In genomic region chr6:142387997-142388815, GRCh38 we compare ENCODE assay signal across 1 cellular context.
A peak's percentile ranks its signal among the peaks of the same experiment; 100 is the strongest.
TF ChIP-seq lines count a peak whose summit lies in the region.

No MANE protein-coding gene starts in this region.

TF ChIP-seq in HepG2, 621 proteins besides CTCF, POLR2A, EP300 and RAD21 (continued from another document):
- TF ChIP-seq AHDC1 (CRISPR knock-in tag; IDR thresholded peaks at IDR 0.05; ENCODE audit: borderline replicate concordance) (no peak), HMGXB4 (CRISPR knock-in tag; IDR thresholded peaks at IDR 0.05; ENCODE audit: borderline replicate concordance in 1 of 2, low read depth in 1 of 2) (peak in 1 of 2 experiments; percentile 61; a peak in 1 of 4 replicates), TFDP1 (CRISPR knock-in tag; IDR thresholded peaks at IDR 0.05; ENCODE audit: borderline replicate concordance) (no peak), ZSCAN9 (CRISPR knock-in tag; IDR thresholded peaks at IDR 0.05; ENCODE audit: borderline replicate concordance) (0 out of 2 replicates have a peak, but pooled peaks have one; percentile 30), KAT8 (CRISPR knock-in tag; IDR thresholded peaks at IDR 0.05) (peak; percentile 57; the same call in 1 of the 2 replicates)
TF ChIP-seq in HepG2: peak in this region for 42.
